Comparison of ENCODE assay signal across 1 cellular context in genomic region chr17:15947976-15948752, GRCh38.
TF ChIP-seq lines count a peak whose summit lies in the region.

No MANE protein-coding gene starts in this region.

TF ChIP-seq in HepG2, 621 proteins besides CTCF, POLR2A, EP300 and RAD21:
- TF ChIP-seq, protein P1, sequence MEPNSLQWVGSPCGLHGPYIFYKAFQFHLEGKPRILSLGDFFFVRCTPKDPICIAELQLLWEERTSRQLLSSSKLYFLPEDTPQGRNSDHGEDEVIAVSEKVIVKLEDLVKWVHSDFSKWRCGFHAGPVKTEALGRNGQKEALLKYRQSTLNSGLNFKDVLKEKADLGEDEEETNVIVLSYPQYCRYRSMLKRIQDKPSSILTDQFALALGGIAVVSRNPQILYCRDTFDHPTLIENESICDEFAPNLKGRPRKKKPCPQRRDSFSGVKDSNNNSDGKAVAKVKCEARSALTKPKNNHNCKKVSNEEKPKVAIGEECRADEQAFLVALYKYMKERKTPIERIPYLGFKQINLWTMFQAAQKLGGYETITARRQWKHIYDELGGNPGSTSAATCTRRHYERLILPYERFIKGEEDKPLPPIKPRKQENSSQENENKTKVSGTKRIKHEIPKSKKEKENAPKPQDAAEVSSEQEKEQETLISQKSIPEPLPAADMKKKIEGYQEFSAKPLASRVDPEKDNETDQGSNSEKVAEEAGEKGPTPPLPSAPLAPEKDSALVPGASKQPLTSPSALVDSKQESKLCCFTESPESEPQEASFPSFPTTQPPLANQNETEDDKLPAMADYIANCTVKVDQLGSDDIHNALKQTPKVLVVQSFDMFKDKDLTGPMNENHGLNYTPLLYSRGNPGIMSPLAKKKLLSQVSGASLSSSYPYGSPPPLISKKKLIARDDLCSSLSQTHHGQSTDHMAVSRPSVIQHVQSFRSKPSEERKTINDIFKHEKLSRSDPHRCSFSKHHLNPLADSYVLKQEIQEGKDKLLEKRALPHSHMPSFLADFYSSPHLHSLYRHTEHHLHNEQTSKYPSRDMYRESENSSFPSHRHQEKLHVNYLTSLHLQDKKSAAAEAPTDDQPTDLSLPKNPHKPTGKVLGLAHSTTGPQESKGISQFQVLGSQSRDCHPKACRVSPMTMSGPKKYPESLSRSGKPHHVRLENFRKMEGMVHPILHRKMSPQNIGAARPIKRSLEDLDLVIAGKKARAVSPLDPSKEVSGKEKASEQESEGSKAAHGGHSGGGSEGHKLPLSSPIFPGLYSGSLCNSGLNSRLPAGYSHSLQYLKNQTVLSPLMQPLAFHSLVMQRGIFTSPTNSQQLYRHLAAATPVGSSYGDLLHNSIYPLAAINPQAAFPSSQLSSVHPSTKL (CRISPR knock-in tag; IDR thresholded peaks at IDR 0.05), result no peak
- TF ChIP-seq SMYD3 (CRISPR knock-in tag; IDR thresholded peaks at IDR 0.05) (no peak), ZC3H13 (CRISPR knock-in tag; IDR thresholded peaks at IDR 0.05) (no peak), ZNF780A (CRISPR knock-in tag; IDR thresholded peaks at IDR 0.05) (no peak), ZNF496 (CRISPR knock-in tag; IDR thresholded peaks at IDR 0.05; ENCODE audit: insufficient replicate concordance) (no peak), NAIF1 (CRISPR knock-in tag; IDR thresholded peaks at IDR 0.05; ENCODE audit: borderline replicate concordance) (no peak), PAF1 (CRISPR knock-in tag; IDR thresholded peaks at IDR 0.05) (no peak), CBX5 (CRISPR knock-in tag; IDR thresholded peaks at IDR 0.05; ENCODE audit: borderline replicate concordance) (no peak), ATF3 (CRISPR knock-in tag; IDR thresholded peaks at IDR 0.05) (no peak), HNF1B (CRISPR knock-in tag; IDR thresholded peaks at IDR 0.05) (no peak), ZNF766 (CRISPR knock-in tag; IDR thresholded peaks at IDR 0.05; ENCODE audit: borderline replicate concordance) (no peak), JARID2 (CRISPR knock-in tag; IDR thresholded peaks at IDR 0.05; ENCODE audit: insufficient replicate concordance) (no peak), JUN (CRISPR knock-in tag; IDR thresholded peaks at IDR 0.05) (no peak), RXRB (CRISPR knock-in tag; IDR thresholded peaks at IDR 0.05; ENCODE audit: borderline replicate concordance) (no peak), MIER3 (CRISPR knock-in tag; IDR thresholded peaks at IDR 0.05; ENCODE audit: borderline replicate concordance) (no peak), SRF (IDR thresholded peaks at IDR 0.05; ENCODE audit: low read depth, low read length) (no peak)
- TF ChIP-seq, protein P2, sequence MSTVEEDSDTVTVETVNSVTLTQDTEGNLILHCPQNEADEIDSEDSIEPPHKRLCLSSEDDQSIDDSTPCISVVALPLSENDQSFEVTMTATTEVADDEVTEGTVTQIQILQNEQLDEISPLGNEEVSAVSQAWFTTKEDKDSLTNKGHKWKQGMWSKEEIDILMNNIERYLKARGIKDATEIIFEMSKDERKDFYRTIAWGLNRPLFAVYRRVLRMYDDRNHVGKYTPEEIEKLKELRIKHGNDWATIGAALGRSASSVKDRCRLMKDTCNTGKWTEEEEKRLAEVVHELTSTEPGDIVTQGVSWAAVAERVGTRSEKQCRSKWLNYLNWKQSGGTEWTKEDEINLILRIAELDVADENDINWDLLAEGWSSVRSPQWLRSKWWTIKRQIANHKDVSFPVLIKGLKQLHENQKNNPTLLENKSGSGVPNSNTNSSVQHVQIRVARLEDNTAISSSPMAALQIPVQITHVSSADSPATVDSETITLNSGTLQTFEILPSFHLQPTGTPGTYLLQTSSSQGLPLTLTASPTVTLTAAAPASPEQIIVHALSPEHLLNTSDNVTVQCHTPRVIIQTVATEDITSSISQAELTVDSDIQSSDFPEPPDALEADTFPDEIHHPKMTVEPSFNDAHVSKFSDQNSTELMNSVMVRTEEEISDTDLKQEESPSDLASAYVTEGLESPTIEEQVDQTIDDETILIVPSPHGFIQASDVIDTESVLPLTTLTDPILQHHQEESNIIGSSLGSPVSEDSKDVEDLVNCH (CRISPR knock-in tag; IDR thresholded peaks at IDR 0.05), result no peak
- TF ChIP-seq, protein P3, sequence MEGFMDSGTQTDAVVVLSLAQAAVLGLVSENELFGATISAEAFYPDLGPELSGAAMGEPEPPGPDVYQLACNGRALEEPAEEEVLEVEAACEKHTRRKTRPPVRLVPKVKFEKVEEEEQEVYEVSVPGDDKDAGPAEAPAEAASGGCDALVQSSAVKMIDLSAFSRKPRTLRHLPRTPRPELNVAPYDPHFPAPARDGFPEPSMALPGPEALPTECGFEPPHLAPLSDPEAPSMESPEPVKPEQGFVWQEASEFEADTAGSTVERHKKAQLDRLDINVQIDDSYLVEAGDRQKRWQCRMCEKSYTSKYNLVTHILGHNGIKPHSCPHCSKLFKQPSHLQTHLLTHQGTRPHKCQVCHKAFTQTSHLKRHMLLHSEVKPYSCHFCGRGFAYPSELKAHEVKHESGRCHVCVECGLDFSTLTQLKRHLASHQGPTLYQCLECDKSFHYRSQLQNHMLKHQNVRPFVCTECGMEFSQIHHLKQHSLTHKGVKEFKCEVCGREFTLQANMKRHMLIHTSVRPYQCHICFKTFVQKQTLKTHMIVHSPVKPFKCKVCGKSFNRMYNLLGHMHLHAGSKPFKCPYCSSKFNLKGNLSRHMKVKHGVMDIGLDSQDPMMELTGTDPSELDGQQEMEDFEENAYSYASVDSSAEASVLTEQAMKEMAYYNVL (CRISPR knock-in tag; IDR thresholded peaks at IDR 0.05; ENCODE audit: borderline replicate concordance), result no peak
